In genomic region chr21:44082648-44083436, GRCh38 we compare ENCODE assay signal across 11 cellular contexts. TPM values are rescaled to one million over a fixed set of nuclear protein-coding genes. Genes with fewer than 3 reads are reported as not detected.
A peak's percentile ranks its signal among the peaks of the same experiment; 100 is the strongest.
DNase-seq lines count a peak whose midpoint lies in the region; ATAC-seq and TF ChIP-seq lines count a peak whose summit lies in the region.
"Had no signal": no experiment of that assay in that cellular context is flagged by ENCODE, and none has a peak within 500 bp of the region (broad histone marks: within the 10 kb centered on the region; RNA-seq: fewer than 3 reads in every experiment).

No MANE protein-coding gene starts in this region.

- H3K27ac Mint-ChIP-seq in H9 (peak overlapping the region in 2 of 3 experiments; percentile 51 to 62; a peak in 3 of 7 replicates), T-helper 17 cell (peak overlapping the region; percentile 98)

- H3K27ac ChIP-seq in H9 (ENCODE audit: insufficient read length, low read depth, low read length) (no peak overlapping the region), foreskin keratinocyte (no peak overlapping the region), skin epidermis (peak overlapping the region in 17 of 21 experiments; percentile 33 to 94 (median 71))
- H3K27ac ChIP-seq: VCaP had no signal

- H3K4me3 Mint-ChIP-seq in H9 (no peak overlapping the region; a peak in 1 of 5 replicates), T-helper 17 cell (peak overlapping the region; percentile 82)

- H4K91ac ChIP-seq in H9 (ENCODE audit: insufficient read length, low read depth, low read length) = no peak overlapping the region

- no peak overlapping the region for H2BK12ac ChIP-seq in H9 (ENCODE audit: insufficient read length, low read depth, low read length)

- no peak overlapping the region for H3T11ph ChIP-seq in H9 (ENCODE audit: low read length)

- no peaks in the 10 kb centered on the region for H3K27me3 ChIP-seq in H9 (ENCODE audit: insufficient read depth, low read length)
- no peaks in the 10 kb centered on the region for H3K27me3 ChIP-seq in foreskin keratinocyte
- H3K27me3 ChIP-seq: body of pancreas, gastroesophageal sphincter had no signal

- no peaks in the 10 kb centered on the region for H3K79me1 ChIP-seq in H9 (ENCODE audit: insufficient read depth, low read depth, low read length, poor library complexity, severe bottlenecking)

- no peak overlapping the region for H3K4me2 ChIP-seq in H9 (ENCODE audit: insufficient read depth, insufficient read length, low read length)

- no peak overlapping the region for H2BK15ac ChIP-seq in H9 (ENCODE audit: low read depth, low read length)

- H4K8ac ChIP-seq in H9 (replicated peaks; ENCODE audit: insufficient read length, low read depth, low read length) = no peak overlapping the region

- H3K56ac ChIP-seq in H9 (ENCODE audit: insufficient read length, low read depth, low read length) = no peak overlapping the region

- no peak overlapping the region for H3K4me3 ChIP-seq in skin epidermis
- H3K4me3 ChIP-seq: body of pancreas, gastroesophageal sphincter had no signal

- no peak overlapping the region for H2BK20ac ChIP-seq in H9 (ENCODE audit: low read depth, low read length, poor library complexity, severe bottlenecking)

- no peaks in the 10 kb centered on the region for H3K9me3 Mint-ChIP-seq in H9

- no peak overlapping the region for H3K4ac ChIP-seq in H9 (ENCODE audit: low read depth, low read length)

- H3K9ac ChIP-seq in H9 (ENCODE audit: extremely low read depth, insufficient read length, low read length) = no peak overlapping the region

- H3K18ac ChIP-seq in H9 (ENCODE audit: insufficient read length, low read depth, low read length) = no peak overlapping the region

- H2BK5ac ChIP-seq in H9 (ENCODE audit: insufficient read length, low read length) = no peak overlapping the region

- no CpG with 5 or more reads among the region's 24 CpGs for WGBS in H9 (ENCODE audit: extremely low coverage, insufficient read length, low lambda C conversion rate)

- H3K9me3 ChIP-seq in H9 (ENCODE audit: control insufficient read depth, low read depth, low read length) = no peaks in the 10 kb centered on the region
- no peaks in the 10 kb centered on the region for H3K9me3 ChIP-seq in T-helper 17 cell (ENCODE audit: control insufficient read depth, low read length, poor library complexity, severe bottlenecking)
- H3K9me3 ChIP-seq: body of pancreas, gastroesophageal sphincter had no signal

- H3K23ac ChIP-seq in H9 (ENCODE audit: insufficient read length, low read depth, low read length) = no peak overlapping the region

- no peaks in the 10 kb centered on the region for H3K4me1 ChIP-seq in H9 (ENCODE audit: insufficient read depth, low read length)
- peaks cover 6% of the 10 kb centered on the region for H3K4me1 ChIP-seq in foreskin keratinocyte

- H3K4me1 Mint-ChIP-seq in H9 (peaks cover 8 to 9% of the 10 kb centered on the region in 2 experiments), T-helper 17 cell (peaks cover 67% of the 10 kb centered on the region)

- H3K23me2 ChIP-seq in H9 (ENCODE audit: insufficient read length, low read depth, low read length, poor library complexity, severe bottlenecking) = no peaks in the 10 kb centered on the region

- ATAC-seq in T-helper 17 cell = no peak
- peak; percentile 89 for ATAC-seq in foreskin keratinocyte
- no peak for ATAC-seq in GM18498 (IDR thresholded peaks at IDR 0.05; ENCODE audit: unreplicated experiment)
- ATAC-seq: body of pancreas, gastroesophageal sphincter had no signal

- H2AFZ ChIP-seq in H9 (ENCODE audit: low read length) = no peak overlapping the region

- no peak overlapping the region for H2BK120ac ChIP-seq in H9 (ENCODE audit: low read depth, low read length, poor library complexity, severe bottlenecking)

- no peak overlapping the region for H4K5ac ChIP-seq in H9 (ENCODE audit: insufficient read length, low read depth, low read length)

- no peak overlapping the region for H3K14ac ChIP-seq in H9 (ENCODE audit: insufficient read depth, low read length)

- no peaks in the 10 kb centered on the region for H4K20me1 ChIP-seq in H9 (ENCODE audit: control insufficient read depth, insufficient read depth, insufficient read length)

- no peaks in the 10 kb centered on the region for H3K79me2 ChIP-seq in H9 (ENCODE audit: insufficient read depth, low read length)

- DNase-seq in H9 (no peak), T-helper 17 cell (no peak), foreskin keratinocyte (peak; percentile 45 to 83), NCI-H146 treated with DMSO at 0.1 percent for 48 hours (lab: John Stamatoyannopoulos, UW; ENCODE audit: unreplicated experiment) (no peak), ecto neural progenitor cell (ENCODE audit: low spot score) (no peak)
- DNase-seq: body of pancreas, NCI-H1048 had no signal

- H3K27me3 Mint-ChIP-seq in H9 (ENCODE audit: low read depth) (no peaks in the 10 kb centered on the region), T-helper 17 cell (no peaks in the 10 kb centered on the region)

- peaks cover 14 to 84% (median 62%) of the 10 kb centered on the region in 3 experiments; a peak in 6 of 7 replicates for H3K36me3 Mint-ChIP-seq in H9 (ENCODE audit: insufficient read depth in 1 of 3, low read depth in 3 of 3)
- peaks cover 3% of the 10 kb centered on the region for H3K36me3 Mint-ChIP-seq in T-helper 17 cell (ENCODE audit: low read depth)

- no peak for TF ChIP-seq CTCF in H9 (conservative IDR thresholded peaks at IDR 0.05)
- TF ChIP-seq CTCF in foreskin keratinocyte (conservative IDR thresholded peaks at IDR 0.05) = no peak

- H2AK5ac ChIP-seq in H9 (ENCODE audit: insufficient read length, low read length) = no peak overlapping the region

RNA-seq across cellular contexts. Expression of gene PWP2, which starts 24.4 kb away (rescaled TPM):
- 6.0 and 6.3 TPM in 2 replicates for total RNA-seq in H9 (2021)
- total RNA-seq in T-helper 17 cell = 10 to 100 TPM; 21.9 to 28.7 TPM
- total RNA-seq in foreskin keratinocyte = 2.4 and 23.6 TPM in 2 replicates
- 0.89 and 13.6 TPM in 2 replicates for polyA plus RNA-seq in foreskin keratinocyte

RNA-seq across cellular contexts. Expression of gene GATD3, which starts 50.6 kb away (rescaled TPM):
- 13.2 and 14.1 TPM in 2 replicates for total RNA-seq in H9 (2021)
- total RNA-seq in T-helper 17 cell = 10 to 100 TPM; 39.8 to 50.5 TPM
- 4.7 and 23.2 TPM in 2 replicates for total RNA-seq in foreskin keratinocyte
- polyA plus RNA-seq in foreskin keratinocyte = 5.0 and 28.8 TPM in 2 replicates

Comparison
In these comparisons a context has a peak if more than half of its experiments do, and no peak if none do; other contexts are left out.
1. DNase-seq: peak in foreskin keratinocyte (2 of 2); none in H9 (single experiment), T-helper 17 cell (0 of 3), NCI-H146 treated with DMSO at 0.1 percent for 48 hours (single experiment) and ecto neural progenitor cell (single experiment).
2. H3K27ac ChIP-seq: peak in skin epidermis (17 of 21); none in H9 (single experiment) and foreskin keratinocyte (single experiment).